In the genomic region with DNA sequence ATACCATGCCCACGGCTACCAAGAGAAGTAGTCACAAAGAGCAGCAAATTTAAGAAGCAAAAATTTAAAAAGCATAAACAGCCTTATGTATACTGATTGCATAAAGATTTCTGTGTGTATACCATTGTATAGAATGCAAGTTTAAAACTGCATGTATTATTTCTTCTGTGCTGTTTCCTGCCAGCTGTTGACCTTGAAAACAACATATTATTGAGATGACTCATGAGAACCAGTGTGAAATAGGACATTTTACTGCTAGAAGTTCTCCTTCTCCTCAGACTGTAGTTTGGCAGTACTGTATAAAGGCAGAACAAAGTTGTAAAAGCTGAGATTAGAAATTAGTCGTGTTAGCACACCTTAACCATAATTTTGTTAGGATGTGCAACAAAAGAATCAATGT, we compare ENCODE assay signal across 1 cellular context.
A peak's percentile ranks its signal among the peaks of the same experiment; 100 is the strongest.
TF ChIP-seq lines count a peak whose summit lies in the region.

No MANE protein-coding gene starts in this region.

TF ChIP-seq in HCT116, 20 proteins besides CTCF, POLR2A, EP300 and RAD21 (continued from another document):
- TF ChIP-seq, protein P1, sequence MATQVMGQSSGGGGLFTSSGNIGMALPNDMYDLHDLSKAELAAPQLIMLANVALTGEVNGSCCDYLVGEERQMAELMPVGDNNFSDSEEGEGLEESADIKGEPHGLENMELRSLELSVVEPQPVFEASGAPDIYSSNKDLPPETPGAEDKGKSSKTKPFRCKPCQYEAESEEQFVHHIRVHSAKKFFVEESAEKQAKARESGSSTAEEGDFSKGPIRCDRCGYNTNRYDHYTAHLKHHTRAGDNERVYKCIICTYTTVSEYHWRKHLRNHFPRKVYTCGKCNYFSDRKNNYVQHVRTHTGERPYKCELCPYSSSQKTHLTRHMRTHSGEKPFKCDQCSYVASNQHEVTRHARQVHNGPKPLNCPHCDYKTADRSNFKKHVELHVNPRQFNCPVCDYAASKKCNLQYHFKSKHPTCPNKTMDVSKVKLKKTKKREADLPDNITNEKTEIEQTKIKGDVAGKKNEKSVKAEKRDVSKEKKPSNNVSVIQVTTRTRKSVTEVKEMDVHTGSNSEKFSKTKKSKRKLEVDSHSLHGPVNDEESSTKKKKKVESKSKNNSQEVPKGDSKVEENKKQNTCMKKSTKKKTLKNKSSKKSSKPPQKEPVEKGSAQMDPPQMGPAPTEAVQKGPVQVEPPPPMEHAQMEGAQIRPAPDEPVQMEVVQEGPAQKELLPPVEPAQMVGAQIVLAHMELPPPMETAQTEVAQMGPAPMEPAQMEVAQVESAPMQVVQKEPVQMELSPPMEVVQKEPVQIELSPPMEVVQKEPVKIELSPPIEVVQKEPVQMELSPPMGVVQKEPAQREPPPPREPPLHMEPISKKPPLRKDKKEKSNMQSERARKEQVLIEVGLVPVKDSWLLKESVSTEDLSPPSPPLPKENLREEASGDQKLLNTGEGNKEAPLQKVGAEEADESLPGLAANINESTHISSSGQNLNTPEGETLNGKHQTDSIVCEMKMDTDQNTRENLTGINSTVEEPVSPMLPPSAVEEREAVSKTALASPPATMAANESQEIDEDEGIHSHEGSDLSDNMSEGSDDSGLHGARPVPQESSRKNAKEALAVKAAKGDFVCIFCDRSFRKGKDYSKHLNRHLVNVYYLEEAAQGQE (IDR thresholded peaks at IDR 0.05; ENCODE audit: low read depth), result no peak
- TF ChIP-seq CBX3 (IDR thresholded peaks at IDR 0.05; ENCODE audit: low read depth) (0 out of 2 replicates have a peak, but pooled peaks have one; percentile 42), JUND (IDR thresholded peaks at IDR 0.05) (peak; percentile 62), FOSL1 (IDR thresholded peaks at IDR 0.05; ENCODE audit: low read depth) (peak; percentile 66), SP1 (IDR thresholded peaks at IDR 0.05; ENCODE audit: low read depth) (peak; percentile 26; the same call in 1 of the 2 replicates), EZH2 (IDR thresholded peaks at IDR 0.05) (no peak), TCF7L2 (IDR thresholded peaks at IDR 0.05; ENCODE audit: borderline replicate concordance, extremely low read depth, insufficient read depth, insufficient read length) (no peak), SIN3A (IDR thresholded peaks at IDR 0.05; ENCODE audit: low read depth) (0 out of 2 replicates have a peak, but pooled peaks have one; percentile 34), ZNF274 (IDR thresholded peaks at IDR 0.05; ENCODE audit: low read depth, low read length) (no peak)
